ENCODE assay signal across 8 cellular contexts in genomic region chr4:142846105-142846728, GRCh38. TPM values are rescaled to one million over a fixed set of nuclear protein-coding genes. Genes with fewer than 3 reads are reported as not detected.
DNase-seq lines count a peak whose midpoint lies in the region; ATAC-seq and TF ChIP-seq lines count a peak whose summit lies in the region.

INPP4B (minus strand) TSS chr4:142846301.

- H3K27me3 Mint-ChIP-seq in IgD-negative memory B cell (peaks cover 34% of the 10 kb centered on the region), chondrocyte (ENCODE audit: low read depth) (peaks cover 11% of the 10 kb centered on the region)

- no peak for ATAC-seq in GM21825 (IDR thresholded peaks at IDR 0.05; ENCODE audit: unreplicated experiment)

- H3K4me3 ChIP-seq in kidney epithelial cell (ENCODE audit: low read depth, low read length) = peak within 1 kb of the TSS; percentile 69

- no peaks in the 10 kb centered on the region for H3K36me3 ChIP-seq in kidney epithelial cell (ENCODE audit: control insufficient read depth, insufficient read depth, low read length)

- H3K27ac Mint-ChIP-seq in IgD-negative memory B cell (peak within 1 kb of the TSS in 1 of 3 donors; percentile 46), chondrocyte (ENCODE audit: unreplicated experiment) (peak within 1 kb of the TSS; percentile 88)

- H3K36me3 Mint-ChIP-seq in IgD-negative memory B cell (peaks cover 2% of the 10 kb centered on the region), chondrocyte (ENCODE audit: low read depth) (no peaks in the 10 kb centered on the region)

- peak; percentile 8 for DNase-seq in GM10248 (ENCODE audit: extremely low spot score)
- peak; percentile 44 for DNase-seq in activated CD4-positive, alpha-beta T cell treated with anti-CD3 and anti-CD28 coated beads for 1 hour
- no peak for DNase-seq in chondrocyte (ENCODE audit: low spot score)
- DNase-seq in kidney epithelial cell (ENCODE audit: low read depth) = peak; percentile 14
- DNase-seq in stimulated activated CD4-positive, alpha-beta T cell treated with anti-CD3 and anti-CD28 coated beads, Interleukin-12 subunit alpha, Interleukin-12 subunit beta, amount 100 ng/mL, for 4 hours = peak; percentile 60
- DNase-seq in NOMO-1 (lab: John Stamatoyannopoulos, UW; ENCODE audit: unreplicated experiment in 2 of 2) = no peak

- peaks cover 18% of the 10 kb centered on the region for H3K27me3 ChIP-seq in kidney epithelial cell (ENCODE audit: control insufficient read depth, insufficient read depth, low read length)

- H3K9me3 Mint-ChIP-seq in IgD-negative memory B cell (no peaks in the 10 kb centered on the region), chondrocyte (ENCODE audit: low read depth) (no peaks in the 10 kb centered on the region)

- H3K4me3 Mint-ChIP-seq in IgD-negative memory B cell = peak within 1 kb of the TSS in 3 of 4 donors; percentile 70 to 80 (median 75)
- H3K4me3 Mint-ChIP-seq in chondrocyte (ENCODE audit: unreplicated experiment) = peak within 1 kb of the TSS; percentile 94

- TF ChIP-seq CTCF in GM10248 (IDR thresholded peaks at IDR 0.05; ENCODE audit: control extremely low read depth, extremely low read depth, low read depth, missing control alignments) = no peak
- peak; percentile 37 for TF ChIP-seq CTCF in chondrocyte (IDR thresholded peaks at IDR 0.05)
- no peak for TF ChIP-seq CTCF in kidney epithelial cell (IDR thresholded peaks at IDR 0.05; ENCODE audit: insufficient read depth, low read length, poor library complexity, severe bottlenecking)

- POLR2A ChIA-PET in GM10248 (lab: Yijun Ruan, JAX) = no interaction called here

- CTCF ChIA-PET in GM10248 (lab: Yijun Ruan, JAX) = no interaction called here

- H3K4me1 Mint-ChIP-seq in IgD-negative memory B cell (peaks cover 0 to 9% (median 3%) of the 10 kb centered on the region in 3 donors), chondrocyte (ENCODE audit: low read depth) (peaks cover 8% of the 10 kb centered on the region)

RNA-seq across cellular contexts. Expression of gene INPP4B, which starts in this region (rescaled TPM):
- polyA plus RNA-seq in IgD-negative memory B cell = 1.2 TPM
- total RNA-seq in chondrocyte (18.7 to 30.0 TPM (median 29.2 TPM) in 3 replicates), kidney epithelial cell (10.9 and 11.6 TPM in 2 replicates)

Comparison
In these comparisons a context has a peak if more than half of its experiments do, and no peak if none do; other contexts are left out.
1. DNase-seq: peak in GM10248 (single experiment), activated CD4-positive, alpha-beta T cell treated with anti-CD3 and anti-CD28 coated beads for 1 hour (single experiment), kidney epithelial cell (single experiment) and stimulated activated CD4-positive, alpha-beta T cell treated with anti-CD3 and anti-CD28 coated beads, Interleukin-12 subunit alpha, Interleukin-12 subunit beta, amount 100 ng/mL, for 4 hours (single experiment); none in chondrocyte (single experiment) and NOMO-1 (0 of 2).